25 cellular contexts compared by ENCODE assay signal in the genomic region with DNA sequence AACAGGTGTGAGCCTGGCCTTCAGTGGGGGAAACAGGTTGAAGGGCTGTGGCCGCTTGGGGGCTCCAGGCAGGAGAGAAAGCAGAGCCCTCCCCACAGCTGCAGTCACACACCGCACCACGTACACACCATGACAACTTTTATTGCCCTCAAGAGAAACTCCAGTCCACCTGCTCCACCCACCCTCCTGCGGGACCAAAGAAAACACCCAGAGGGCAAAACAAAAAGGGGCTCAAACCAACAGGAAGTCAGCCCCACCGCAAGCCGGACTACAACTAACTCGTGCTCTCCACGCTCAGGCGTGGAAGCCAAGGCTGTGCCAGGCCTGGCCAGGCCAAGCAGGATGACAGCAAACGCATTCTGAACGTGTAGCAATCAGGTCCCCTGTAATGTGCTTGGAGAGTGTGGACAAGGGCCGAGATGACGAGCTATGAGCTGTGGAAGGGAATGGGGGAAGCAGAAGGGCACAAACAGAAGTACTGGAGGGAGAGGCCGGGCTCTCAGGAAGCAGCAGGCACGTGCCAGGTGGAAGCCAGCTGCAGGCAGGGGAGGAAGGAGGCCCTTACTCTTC. TPM values are rescaled to one million over a fixed set of nuclear protein-coding genes. Genes with fewer than 3 reads are reported as not detected.
DNase-seq lines count a peak whose midpoint lies in the region; ATAC-seq and TF ChIP-seq lines count a peak whose summit lies in the region.
"Had no signal": no experiment of that assay in that cellular context is flagged by ENCODE, and none has a peak within 500 bp of the region (broad histone marks: within the 10 kb centered on the region; RNA-seq: fewer than 3 reads in every experiment).

No MANE protein-coding gene starts in this region.

- no peak overlapping the region for H2AFZ ChIP-seq in mammary epithelial cell (ENCODE audit: low read depth, low read length)

- ATAC-seq in right cardiac atrium: peak; percentile 5 to 29
- ATAC-seq in HG02571 (IDR thresholded peaks at IDR 0.05; ENCODE audit: unreplicated experiment): no peak
- ATAC-seq in natural killer cell treated with Interleukin-12 subunit alpha and Interleukin-12 subunit beta and Interleukin-15 and Interleukin-18, amount 100 ng/mL, for 72 hours: no peak
- ATAC-seq in stimulated activated memory B cell treated with anti-CD40 and anti-IgM and Interleukin-4, amounts not matched to agents 10 μg/mL and 1 μg/mL and 100 μg/mL, for 72 hours: no peak

- DNase-seq in ELF-1 (ENCODE audit: low read depth, low spot score) (peak; percentile 47), mammary epithelial cell (no peak), right cardiac atrium (peak in 2 of 3 donors; percentile 32 to 50), SHP77 treated with DMSO at 0.1 percent for 48 hours (lab: John Stamatoyannopoulos, UW) (no peak)
- no peak for DNase-seq in natural killer cell treated with Interleukin-12 subunit alpha and Interleukin-12 subunit beta and Interleukin-15 and Interleukin-18, amount 100 ng/mL, for 72 hours (ENCODE audit: low spot score)
- DNase-seq: activated B cell treated with CpG ODN at 0.5 μM for 24 hours; activated CD8-positive, alpha-beta memory T cell treated with anti-CD3 and anti-CD28 coated beads for 24 hours; activated naive CD8-positive, alpha-beta T cell treated with anti-CD3 and anti-CD28 coated beads for 36 hours; brain microvascular endothelial cell; CD4-positive, CD25-positive, alpha-beta regulatory T cell; DMS79; glutamatergic neuron; immature natural killer cell; Kasumi-1; NCI-H1105; NCI-H2107; NCI-H526 treated with DMSO at 0.1 percent for 48 hours; SK-N-SH; stimulated activated CD4-positive, alpha-beta T cell treated with anti-CD3 and anti-CD28 coated beads, Interleukin-4, amount 100 ng/mL, for 1 hour had no signal

- peaks cover 4% of the 10 kb centered on the region for H3K36me3 ChIP-seq in mammary epithelial cell (ENCODE audit: insufficient read depth, low read length)
- H3K36me3 ChIP-seq in skeletal muscle tissue (ENCODE audit: control insufficient read depth in 3 of 3, insufficient read depth in 3 of 3, low read length in 3 of 3): peaks cover 2 to 5% (median 3%) of the 10 kb centered on the region in 3 donors
- H3K36me3 ChIP-seq: brain microvascular endothelial cell had no signal

- no peaks in the 10 kb centered on the region for H3K4me1 Mint-ChIP-seq in natural killer cell treated with Interleukin-12 subunit alpha and Interleukin-12 subunit beta and Interleukin-15 and Interleukin-18, amount 100 ng/mL, for 72 hours (ENCODE audit: low read depth in 2 of 2)
- no peaks in the 10 kb centered on the region for H3K4me1 Mint-ChIP-seq in stimulated activated memory B cell treated with anti-CD40 and anti-IgM and Interleukin-4, amounts not matched to agents 10 μg/mL and 1 μg/mL and 100 μg/mL, for 72 hours
- H3K4me1 Mint-ChIP-seq: activated B cell treated with CpG ODN at 0.5 μM for 24 hours; activated naive CD8-positive, alpha-beta T cell treated with anti-CD3 and anti-CD28 coated beads for 36 hours; immature natural killer cell had no signal

- no peaks in the 10 kb centered on the region for H3K36me3 Mint-ChIP-seq in natural killer cell treated with Interleukin-12 subunit alpha and Interleukin-12 subunit beta and Interleukin-15 and Interleukin-18, amount 100 ng/mL, for 72 hours
- H3K36me3 Mint-ChIP-seq in stimulated activated memory B cell treated with anti-CD40 and anti-IgM and Interleukin-4, amounts not matched to agents 10 μg/mL and 1 μg/mL and 100 μg/mL, for 72 hours: peaks cover 45% of the 10 kb centered on the region
- H3K36me3 Mint-ChIP-seq: activated naive CD8-positive, alpha-beta T cell treated with anti-CD3 and anti-CD28 coated beads for 36 hours had no signal

- H3K27me3 ChIP-seq in mammary epithelial cell (ENCODE audit: insufficient read depth, low read length) (no peaks in the 10 kb centered on the region), right cardiac atrium (ENCODE audit: control insufficient read depth, insufficient read depth) (no peaks in the 10 kb centered on the region), skeletal muscle tissue (ENCODE audit: control insufficient read depth in 3 of 3, insufficient read depth in 3 of 3, low read length in 3 of 3) (no peaks in the 10 kb centered on the region)
- H3K27me3 ChIP-seq: brain microvascular endothelial cell had no signal

- H3K4me1 ChIP-seq in mammary epithelial cell (ENCODE audit: insufficient read depth, low read length) (peaks cover 17% of the 10 kb centered on the region), right cardiac atrium (ENCODE audit: control insufficient read depth, insufficient read depth, low read length) (no peaks in the 10 kb centered on the region), skeletal muscle tissue (ENCODE audit: control insufficient read depth in 3 of 3, insufficient read depth in 3 of 3, low read length in 3 of 3) (peaks cover 36 to 95% (median 74%) of the 10 kb centered on the region in 3 donors)

- H3K9me3 Mint-ChIP-seq in natural killer cell treated with Interleukin-12 subunit alpha and Interleukin-12 subunit beta and Interleukin-15 and Interleukin-18, amount 100 ng/mL, for 72 hours: no peaks in the 10 kb centered on the region
- H3K9me3 Mint-ChIP-seq in stimulated activated memory B cell treated with anti-CD40 and anti-IgM and Interleukin-4, amounts not matched to agents 10 μg/mL and 1 μg/mL and 100 μg/mL, for 72 hours: no peaks in the 10 kb centered on the region
- H3K9me3 Mint-ChIP-seq: activated B cell treated with CpG ODN at 0.5 μM for 24 hours; activated naive CD8-positive, alpha-beta T cell treated with anti-CD3 and anti-CD28 coated beads for 36 hours; activated T-helper 1 cell treated with anti-CD3 and anti-CD28 coated beads, Interleukin-12 subunit alpha, Interleukin-12 subunit beta, Interleukin-2, Interleukin-4 antibody, amounts not matched to agents 30 ng/mL and 10 ng/mL and 1 ng/mL, durations not matched to agents 14 hours and 24 hours and 36 hours; CD4-positive, CD25-positive, alpha-beta regulatory T cell; immature natural killer cell had no signal

- 35% methylated on average over 8 of the region's 15 CpGs for WGBS in mammary epithelial cell (ENCODE audit: low coverage, missing lambda C conversion rate)
- 62% methylated on average over 15 of the region's 15 CpGs for WGBS in right cardiac atrium

- in situ Hi-C loops in mammary epithelial cell (cut with MboI; ENCODE audit: low sequenced_read_pairs in 2 of 2): no loop called here

- no peak overlapping the region for H3K4me2 ChIP-seq in mammary epithelial cell (ENCODE audit: insufficient read depth, low read depth, low read length)
- H3K4me2 ChIP-seq: SK-N-SH had no signal

- H3K9me3 ChIP-seq in mammary epithelial cell (replicated peaks; ENCODE audit: insufficient read depth, low read length): no peaks in the 10 kb centered on the region
- no peaks in the 10 kb centered on the region for H3K9me3 ChIP-seq in right cardiac atrium (ENCODE audit: control insufficient read depth, low read length)
- H3K9me3 ChIP-seq in skeletal muscle tissue (ENCODE audit: control insufficient read depth in 3 of 3, low read length in 3 of 3): no peaks in the 10 kb centered on the region
- H3K9me3 ChIP-seq: SK-N-SH had no signal

- CTCF ChIA-PET in mammary epithelial cell (lab: Charles Lee; ENCODE audit: low non-redundant PET): no interaction called here

- H3K4me3 ChIP-seq in mammary epithelial cell (replicated peaks in 1 of 3; ENCODE audit: insufficient read depth in 1 of 3, low read depth in 2 of 3, low read length in 3 of 3) (no peak overlapping the region), right cardiac atrium (ENCODE audit: low read length) (no peak overlapping the region), skeletal muscle tissue (ENCODE audit: low read length in 3 of 3) (no peak overlapping the region)

- no peak overlapping the region for H3K27ac Mint-ChIP-seq in natural killer cell treated with Interleukin-12 subunit alpha and Interleukin-12 subunit beta and Interleukin-15 and Interleukin-18, amount 100 ng/mL, for 72 hours
- H3K27ac Mint-ChIP-seq in stimulated activated memory B cell treated with anti-CD40 and anti-IgM and Interleukin-4, amounts not matched to agents 10 μg/mL and 1 μg/mL and 100 μg/mL, for 72 hours: no peak overlapping the region
- H3K27ac Mint-ChIP-seq: activated B cell treated with CpG ODN at 0.5 μM for 24 hours; activated naive CD8-positive, alpha-beta T cell treated with anti-CD3 and anti-CD28 coated beads for 36 hours; activated T-helper 1 cell treated with anti-CD3 and anti-CD28 coated beads, Interleukin-12 subunit alpha, Interleukin-12 subunit beta, Interleukin-2, Interleukin-4 antibody, amounts not matched to agents 30 ng/mL and 10 ng/mL and 1 ng/mL, durations not matched to agents 14 hours and 24 hours and 36 hours; CD4-positive, CD25-positive, alpha-beta regulatory T cell; immature natural killer cell had no signal

- intact Hi-C loops in mammary epithelial cell (cut with micrococcal nuclease): no loop called here
- intact Hi-C loops in right cardiac atrium (cut with DNase I): no loop called here

- dilution Hi-C loops in mammary epithelial cell (cut with HindIII; ENCODE audit: low sequenced_read_pairs): no loop called here

- no peak for TF ChIP-seq CTCF in mammary epithelial cell (conservative IDR thresholded peaks at IDR 0.05 in 1 of 2, IDR thresholded peaks at IDR 0.05 in 1 of 2; ENCODE audit: extremely low read depth in 1 of 2, insufficient read depth in 1 of 2, low read depth in 1 of 2, low read length in 2 of 2)

- BruUV-seq in mammary epithelial cell (replicated peaks; lab: Mats Ljungman, UMichigan): TSS peak; percentile 81

- H4K20me1 ChIP-seq in mammary epithelial cell (ENCODE audit: insufficient read depth, low read length): no peaks in the 10 kb centered on the region

- H3K9ac ChIP-seq in mammary epithelial cell (ENCODE audit: insufficient read depth, low read length) (no peak overlapping the region), skeletal muscle tissue (ENCODE audit: low read depth in 1 of 3, low read length in 3 of 3) (peak overlapping the region in 1 of 3 donors; percentile 64)
- H3K9ac ChIP-seq: SK-N-SH had no signal

- H3K79me2 ChIP-seq in mammary epithelial cell (ENCODE audit: insufficient read depth, low read length): peaks cover 2% of the 10 kb centered on the region

- no peak overlapping the region for H3K4me3 Mint-ChIP-seq in natural killer cell treated with Interleukin-12 subunit alpha and Interleukin-12 subunit beta and Interleukin-15 and Interleukin-18, amount 100 ng/mL, for 72 hours
- H3K4me3 Mint-ChIP-seq in stimulated activated memory B cell treated with anti-CD40 and anti-IgM and Interleukin-4, amounts not matched to agents 10 μg/mL and 1 μg/mL and 100 μg/mL, for 72 hours: no peak overlapping the region
- H3K4me3 Mint-ChIP-seq: activated B cell treated with CpG ODN at 0.5 μM for 24 hours; activated naive CD8-positive, alpha-beta T cell treated with anti-CD3 and anti-CD28 coated beads for 36 hours; activated T-helper 1 cell treated with anti-CD3 and anti-CD28 coated beads, Interleukin-12 subunit alpha, Interleukin-12 subunit beta, Interleukin-2, Interleukin-4 antibody, amounts not matched to agents 30 ng/mL and 10 ng/mL and 1 ng/mL, durations not matched to agents 14 hours and 24 hours and 36 hours; CD4-positive, CD25-positive, alpha-beta regulatory T cell; immature natural killer cell had no signal

- H3K27ac ChIP-seq in mammary epithelial cell (ENCODE audit: insufficient read depth, low read depth, low read length) (no peak overlapping the region), right cardiac atrium (ENCODE audit: low read length) (peak overlapping the region; percentile 94), skeletal muscle tissue (ENCODE audit: low read depth, low read length) (peak overlapping the region; percentile 71)
- H3K27ac ChIP-seq: brain microvascular endothelial cell, epithelial cell of prostate had no signal

- no peaks in the 10 kb centered on the region for H3K27me3 Mint-ChIP-seq in natural killer cell treated with Interleukin-12 subunit alpha and Interleukin-12 subunit beta and Interleukin-15 and Interleukin-18, amount 100 ng/mL, for 72 hours
- H3K27me3 Mint-ChIP-seq in stimulated activated memory B cell treated with anti-CD40 and anti-IgM and Interleukin-4, amounts not matched to agents 10 μg/mL and 1 μg/mL and 100 μg/mL, for 72 hours: no peaks in the 10 kb centered on the region
- H3K27me3 Mint-ChIP-seq: activated B cell treated with CpG ODN at 0.5 μM for 24 hours; activated naive CD8-positive, alpha-beta T cell treated with anti-CD3 and anti-CD28 coated beads for 36 hours; CD4-positive, CD25-positive, alpha-beta regulatory T cell had no signal

RNA-seq across cellular contexts. Expression of gene SLC6A8, which starts 12.7 kb away (rescaled TPM):
- total RNA-seq in mammary epithelial cell (10 to 100 TPM; 20.5 to 99.2 TPM), right cardiac atrium (100 to 1,000 TPM; 107 to 191 (median 151) TPM), skeletal muscle tissue (13.0 TPM)
- polyA plus RNA-seq in mammary epithelial cell (82.3 TPM), right cardiac atrium (131 TPM)
- polyA minus RNA-seq in mammary epithelial cell: 178 TPM
- total RNA-seq in natural killer cell treated with Interleukin-12 subunit alpha and Interleukin-12 subunit beta and Interleukin-15 and Interleukin-18, amount 100 ng/mL, for 72 hours: 1 to 10 TPM; 2.3 to 4.1 TPM
- total RNA-seq: OCI-LY7 had no signal

RNA-seq across cellular contexts. Expression of gene BCAP31, which starts 23.7 kb away (rescaled TPM):
- 100 to 1,000 TPM; 156 to 277 TPM for total RNA-seq in mammary epithelial cell
- 256 TPM for polyA plus RNA-seq in mammary epithelial cell
- 371 TPM for polyA minus RNA-seq in mammary epithelial cell
- 100 to 1,000 TPM; 111 to 143 (median 123) TPM for total RNA-seq in right cardiac atrium
- polyA plus RNA-seq in right cardiac atrium: 149 TPM
- 83.0 TPM for total RNA-seq in skeletal muscle tissue
- total RNA-seq in natural killer cell treated with Interleukin-12 subunit alpha and Interleukin-12 subunit beta and Interleukin-15 and Interleukin-18, amount 100 ng/mL, for 72 hours: 100 to 1,000 TPM; 156 to 159 TPM

RNA-seq across cellular contexts. Expression of gene ABCD1, which starts 24.2 kb away (rescaled TPM):
- total RNA-seq in mammary epithelial cell (1 to 10 TPM; 4.0 to 5.7 TPM), right cardiac atrium (10 to 100 TPM; 14.1 to 15.9 (median 15.5) TPM), skeletal muscle tissue (10.4 TPM)
- polyA plus RNA-seq in mammary epithelial cell (1.7 TPM), right cardiac atrium (11.0 TPM)
- 22.6 TPM for polyA minus RNA-seq in mammary epithelial cell
- total RNA-seq in natural killer cell treated with Interleukin-12 subunit alpha and Interleukin-12 subunit beta and Interleukin-15 and Interleukin-18, amount 100 ng/mL, for 72 hours: 10 to 100 TPM in 1 of 2 donors, 1 to 10 TPM in 1; 7.4 to 12.2 TPM

RNA-seq across cellular contexts. Expression of gene PNCK, which starts 26.8 kb away (rescaled TPM):
- total RNA-seq in mammary epithelial cell: 1 to 10 TPM; 1.2 to 1.7 TPM
- 0.39 TPM for polyA plus RNA-seq in mammary epithelial cell
- not detected for polyA minus RNA-seq in mammary epithelial cell
- 10 to 100 TPM in 2 of 4 donors, 1 to 10 TPM in 2; 7.8 to 12.4 (median 11.0) TPM for total RNA-seq in right cardiac atrium
- polyA plus RNA-seq in right cardiac atrium: 9.1 TPM
- total RNA-seq in skeletal muscle tissue: not detected
- total RNA-seq in natural killer cell treated with Interleukin-12 subunit alpha and Interleukin-12 subunit beta and Interleukin-15 and Interleukin-18, amount 100 ng/mL, for 72 hours: not detected
- total RNA-seq: activated B cell treated with CpG ODN at 0.5 μM for 24 hours; activated T-helper 1 cell treated with anti-CD3 and anti-CD28 coated beads, Interleukin-12 subunit alpha, Interleukin-12 subunit beta, Interleukin-2, Interleukin-4 antibody, amounts not matched to agents 30 ng/mL and 10 ng/mL and 1 ng/mL, durations not matched to agents 14 hours and 24 hours and 36 hours had no signal
- polyA plus RNA-seq: CD4-positive, CD25-positive, alpha-beta regulatory T cell; immature natural killer cell had no signal

RNA-seq across cellular contexts. Expression of gene DUSP9, which starts 53.5 kb away (rescaled TPM):
- total RNA-seq in mammary epithelial cell: under 1 TPM; 0.50 to 0.64 TPM
- 0.59 TPM for polyA plus RNA-seq in mammary epithelial cell
- 1.1 TPM for polyA minus RNA-seq in mammary epithelial cell
- total RNA-seq in right cardiac atrium: under 1 TPM in 1 of 4 donors, not detected in 3; 0.14 TPM
- polyA plus RNA-seq in right cardiac atrium: not detected
- total RNA-seq in skeletal muscle tissue: not detected
- not detected for total RNA-seq in natural killer cell treated with Interleukin-12 subunit alpha and Interleukin-12 subunit beta and Interleukin-15 and Interleukin-18, amount 100 ng/mL, for 72 hours
- total RNA-seq: activated B cell treated with CpG ODN at 0.5 μM for 24 hours; CD4-positive, CD25-positive, alpha-beta regulatory T cell; OCI-LY7 had no signal
- polyA plus RNA-seq: CD4-positive, CD25-positive, alpha-beta regulatory T cell; immature natural killer cell had no signal

Comparison
In these comparisons a context has a peak if more than half of its experiments do, and no peak if none do; other contexts are left out.
1. DNase-seq: peak in ELF-1 (single experiment) and right cardiac atrium (2 of 3); none in mammary epithelial cell (single experiment), SHP77 treated with DMSO at 0.1 percent for 48 hours (single experiment) and natural killer cell treated with Interleukin-12 subunit alpha and Interleukin-12 subunit beta and Interleukin-15 and Interleukin-18, amount 100 ng/mL, for 72 hours (single experiment).
2. ATAC-seq: peak in right cardiac atrium (2 of 2); none in HG02571 (single experiment), natural killer cell treated with Interleukin-12 subunit alpha and Interleukin-12 subunit beta and Interleukin-15 and Interleukin-18, amount 100 ng/mL, for 72 hours (0 of 2) and stimulated activated memory B cell treated with anti-CD40 and anti-IgM and Interleukin-4, amounts not matched to agents 10 μg/mL and 1 μg/mL and 100 μg/mL, for 72 hours (single experiment).